In genomic region chr21:31671931-31672330, GRCh38 we compare ENCODE assay signal across 24 cellular contexts. TPM values are rescaled to one million over a fixed set of nuclear protein-coding genes. Genes with fewer than 3 reads are reported as not detected.
A peak's percentile ranks its signal among the peaks of the same experiment; 100 is the strongest.
DNase-seq lines count a peak whose midpoint lies in the region; ATAC-seq and TF ChIP-seq lines count a peak whose summit lies in the region.
"Had no signal": no experiment of that assay in that cellular context is flagged by ENCODE, and none has a peak within 500 bp of the region (broad histone marks: within the 10 kb centered on the region; RNA-seq: fewer than 3 reads in every experiment).

No MANE protein-coding gene starts in this region.

- in situ Hi-C loops in GM13977 (cut with MboI; ENCODE audit: low pct_unique_long_range_greater_than_20kb, low sequenced_read_pairs, unreplicated experiment): no loop called here

- ATAC-seq in left ventricle myocardium superior (peak; percentile 16), Right ventricle myocardium superior (ENCODE audit: poor library complexity) (no peak), T-helper 17 cell (no peak), left lobe of liver (peak; percentile 5), aorta (ENCODE audit: low FRiP score) (peak; percentile 15), HG02981 (IDR thresholded peaks at IDR 0.05; ENCODE audit: unreplicated experiment) (no peak)
- ATAC-seq: esophagus mucosa, SK-N-SH treated with all-trans-retinoic acid at 6 μM for 48 hours had no signal

- peaks cover 6 to 8% of the 10 kb centered on the region in 2 donors for H3K36me3 ChIP-seq in aorta (ENCODE audit: control insufficient read depth in 1 of 2, insufficient read depth in 2 of 2, low read length in 1 of 2)

- no peak overlapping the region for H3K4me3 Mint-ChIP-seq in T-helper 17 cell
- no peak overlapping the region for H3K4me3 Mint-ChIP-seq in activated CD4-positive, alpha-beta T cell treated with anti-CD3 and anti-CD28 coated beads, Interleukin-2, amount 10 ng/mL, durations not matched to agents 24 days and 14 days
- H3K4me3 Mint-ChIP-seq: activated T-cell treated with anti-CD3 and anti-CD28 coated beads, Interleukin-2, amount 50 U/mL, for 24 hours; B cell had no signal

- peaks cover 2% of the 10 kb centered on the region for H3K36me3 Mint-ChIP-seq in T-helper 17 cell (ENCODE audit: low read depth)
- peaks cover 38% of the 10 kb centered on the region for H3K36me3 Mint-ChIP-seq in activated CD4-positive, alpha-beta T cell treated with anti-CD3 and anti-CD28 coated beads, Interleukin-2, amount 10 ng/mL, durations not matched to agents 24 days and 14 days (ENCODE audit: low read depth)

- no peaks in the 10 kb centered on the region for H3K9me3 ChIP-seq in T-helper 17 cell (ENCODE audit: control insufficient read depth, low read length, poor library complexity, severe bottlenecking)
- no peaks in the 10 kb centered on the region for H3K9me3 ChIP-seq in aorta (ENCODE audit: control insufficient read depth, low read length)
- H3K9me3 ChIP-seq: colonic mucosa, tibial nerve had no signal

- H3K27ac Mint-ChIP-seq in T-helper 17 cell: peak overlapping the region; percentile 10
- no peak overlapping the region for H3K27ac Mint-ChIP-seq in activated CD4-positive, alpha-beta T cell treated with anti-CD3 and anti-CD28 coated beads, Interleukin-2, amount 10 ng/mL, durations not matched to agents 24 days and 14 days
- H3K27ac Mint-ChIP-seq: B cell had no signal

- H3K9me3 Mint-ChIP-seq in activated CD4-positive, alpha-beta T cell treated with anti-CD3 and anti-CD28 coated beads, Interleukin-2, amount 10 ng/mL, durations not matched to agents 24 days and 14 days: no peaks in the 10 kb centered on the region
- H3K9me3 Mint-ChIP-seq: activated T-cell treated with anti-CD3 and anti-CD28 coated beads, Interleukin-2, amount 50 U/mL, for 24 hours had no signal

- H3K27me3 Mint-ChIP-seq in T-helper 17 cell: no peaks in the 10 kb centered on the region
- no peaks in the 10 kb centered on the region for H3K27me3 Mint-ChIP-seq in activated CD4-positive, alpha-beta T cell treated with anti-CD3 and anti-CD28 coated beads, Interleukin-2, amount 10 ng/mL, durations not matched to agents 24 days and 14 days
- H3K27me3 Mint-ChIP-seq: activated T-cell treated with anti-CD3 and anti-CD28 coated beads, Interleukin-2, amount 50 U/mL, for 24 hours; B cell had no signal

- H3K27ac ChIP-seq in aorta (ENCODE audit: low read depth in 1 of 2, low read length in 2 of 2): no peak overlapping the region
- H3K27ac ChIP-seq: colonic mucosa, KMS-11, tibial nerve had no signal

- H3K4me1 Mint-ChIP-seq in T-helper 17 cell: peaks cover 27% of the 10 kb centered on the region
- peaks cover 23% of the 10 kb centered on the region for H3K4me1 Mint-ChIP-seq in activated CD4-positive, alpha-beta T cell treated with anti-CD3 and anti-CD28 coated beads, Interleukin-2, amount 10 ng/mL, durations not matched to agents 24 days and 14 days

- TF ChIP-seq CTCF in GM13977 (IDR thresholded peaks at IDR 0.05; ENCODE audit: extremely low read depth, insufficient read depth, missing control alignments): no peak

- WGBS in aorta, 2 donors: 88 to 91% methylated on average over 17 of the region's 17 CpGs

- no peaks in the 10 kb centered on the region for H3K27me3 ChIP-seq in aorta (ENCODE audit: control insufficient read depth in 1 of 2, insufficient read depth in 2 of 2, low read length in 1 of 2)
- H3K27me3 ChIP-seq: colonic mucosa, tibial nerve had no signal

- H3K4me1 ChIP-seq in aorta (ENCODE audit: control insufficient read depth in 1 of 2, insufficient read depth in 2 of 2, low read length in 2 of 2): peaks cover 0 to 1% of the 10 kb centered on the region in 2 donors

- DNase-seq in left ventricle myocardium superior: no peak
- DNase-seq in Right ventricle myocardium superior: no peak
- no peak for DNase-seq in T-helper 17 cell
- no peak for DNase-seq in left lobe of liver (ENCODE audit: low spot score)
- no peak for DNase-seq in aorta
- no peak for DNase-seq in activated CD4-positive, alpha-beta T cell treated with anti-CD3 and anti-CD28 coated beads, Interleukin-2, amount 10 ng/mL, durations not matched to agents 24 days and 14 days
- no peak for DNase-seq in GM13977 (ENCODE audit: low spot score)
- DNase-seq: activated gamma-delta T cell treated with Interleukin-2 at 50 U/mL for 16 hours; activated T-cell treated with anti-CD3 and anti-CD28 coated beads, Interleukin-2, amount 50 U/mL, for 24 hours; colonic mucosa; foreskin fibroblast; GF-D8; HCEC 1CT; head of caudate nucleus; mesenchymal stem cell; NCI-H1436 treated with DMSO at 0.1 percent for 48 hours; NCI-H446; T-helper 2 cell had no signal

- intact Hi-C loops in left ventricle myocardium superior (cut with micrococcal nuclease): no loop called here
- intact Hi-C loops in Right ventricle myocardium superior (cut with DNase I): no loop called here
- intact Hi-C loops in aorta (cut with DNase I): no loop called here
- intact Hi-C loops in activated CD4-positive, alpha-beta T cell treated with anti-CD3 and anti-CD28 coated beads, Interleukin-2, amount 10 ng/mL, durations not matched to agents 24 days and 14 days (cut with micrococcal nuclease): no loop called here

- no peak overlapping the region for H3K4me3 ChIP-seq in aorta (ENCODE audit: low read length in 2 of 2)
- H3K4me3 ChIP-seq: colonic mucosa, tibial nerve had no signal

RNA-seq across cellular contexts. Expression of gene SOD1, which starts 12.4 kb away (rescaled TPM):
- total RNA-seq in left ventricle myocardium superior (433 TPM), Right ventricle myocardium superior (445 TPM), T-helper 17 cell (100 to 1,000 TPM; 124 to 143 TPM), left lobe of liver (595 TPM), aorta (100 to 1,000 TPM; 167 to 176 TPM)
- polyA plus RNA-seq in aorta: 100 to 1,000 TPM; 329 to 479 TPM
- total RNA-seq in activated CD4-positive, alpha-beta T cell treated with anti-CD3 and anti-CD28 coated beads, Interleukin-2, amount 10 ng/mL, durations not matched to agents 24 days and 14 days: 336 and 342 TPM in 2 replicates

RNA-seq across cellular contexts. Expression of gene SCAF4, which starts 60.0 kb away (rescaled TPM):
- total RNA-seq in left ventricle myocardium superior: 16.7 TPM
- total RNA-seq in Right ventricle myocardium superior: 15.4 TPM
- 10 to 100 TPM; 53.8 to 61.3 TPM for total RNA-seq in T-helper 17 cell
- total RNA-seq in left lobe of liver: 14.2 TPM
- 10 to 100 TPM; 32.2 to 33.9 TPM for total RNA-seq in aorta
- 10 to 100 TPM in 1 of 2 donors, 1 to 10 TPM in 1; 5.3 to 10.3 TPM for polyA plus RNA-seq in aorta
- 65.4 and 65.7 TPM in 2 replicates for total RNA-seq in activated CD4-positive, alpha-beta T cell treated with anti-CD3 and anti-CD28 coated beads, Interleukin-2, amount 10 ng/mL, durations not matched to agents 24 days and 14 days

Comparison
In these comparisons a context has a peak if more than half of its experiments do, and no peak if none do; other contexts are left out.
1. ATAC-seq: peak in left ventricle myocardium superior (single experiment), left lobe of liver (single experiment) and aorta (single experiment); none in Right ventricle myocardium superior (single experiment), T-helper 17 cell (single experiment) and HG02981 (single experiment).